Comparison of ENCODE assay signal across 28 cellular contexts in genomic region chr16:81311762-81312161, GRCh38.
"Had no signal": no experiment of that assay in that cellular context is flagged by ENCODE, and none has a peak within 500 bp of the region (broad histone marks: within the 10 kb centered on the region; RNA-seq: fewer than 3 reads in every experiment).

No MANE protein-coding gene starts in this region.

- H3K27ac Mint-ChIP-seq: activated CD4-positive, alpha-beta memory T cell treated with anti-CD3 and anti-CD28 coated beads for 36 hours; activated CD4-positive, alpha-beta T cell treated with anti-CD3 and anti-CD28 coated beads, Interleukin-2, amount 10 ng/mL, durations not matched to agents 24 days and 14 days; nephron progenitor cell; stimulated activated effector memory CD8-positive, alpha-beta T cell treated with anti-CD3 and anti-CD28 coated beads, Interleukin-12 subunit alpha, Interleukin-12 subunit beta, amount 100 ng/mL, for 72 hours had no signal

- H3K9me3 Mint-ChIP-seq: activated CD4-positive, alpha-beta memory T cell treated with anti-CD3 and anti-CD28 coated beads for 36 hours; activated CD4-positive, alpha-beta T cell treated with anti-CD3 and anti-CD28 coated beads, Interleukin-2, amount 10 ng/mL, durations not matched to agents 24 days and 14 days; activated naive CD4-positive, alpha-beta T cell treated with anti-CD3 and anti-CD28 coated beads, Interleukin-2, amount 50 U/mL, for 72 hours; nephron progenitor cell; stimulated activated effector memory CD8-positive, alpha-beta T cell treated with anti-CD3 and anti-CD28 coated beads, Interleukin-12 subunit alpha, Interleukin-12 subunit beta, amount 100 ng/mL, for 72 hours had no signal

- DNase-seq: activated CD4-positive, alpha-beta memory T cell treated with anti-CD3 and anti-CD28 coated beads for 36 hours; activated CD4-positive, alpha-beta T cell treated with anti-CD3 and anti-CD28 coated beads, Interleukin-2, amount 10 ng/mL, durations not matched to agents 24 days and 14 days; activated CD4-positive, CD25-positive, alpha-beta regulatory T cell treated with anti-CD3 and anti-CD28 coated beads, Interleukin-2, amount 50 U/mL, for 72 hours; activated CD8-positive, alpha-beta memory T cell treated with anti-CD3 and anti-CD28 coated beads, Interleukin-2, amount 50 U/mL, for 4 hours; activated gamma-delta T cell treated with Interleukin-2 at 50 U/mL for 16 hours; activated T-cell treated with anti-CD3 and anti-CD28 coated beads, Interleukin-2, amount 50 U/mL, for 1 hour; adrenal gland; aorta; body of pancreas; cerebellar nuclear complex; colonic mucosa; effector CD8-positive, alpha-beta T cell; glutamatergic neuron; islet precursor cell; left ventricle myocardium inferior; mesendoderm; nephron progenitor cell; occipital lobe; psoas muscle; sigmoid colon; small intestine; stimulated activated CD4-positive, alpha-beta T cell treated with anti-CD3 and anti-CD28 coated beads, Interleukin-4, amount 100 ng/mL, for 24 hours; T-helper 9 cell; tibial artery; upper lobe of right lung; WERI-Rb-1 had no signal

- ATAC-seq: activated naive CD4-positive, alpha-beta T cell treated with anti-CD3 and anti-CD28 coated beads, Interleukin-2, amount 50 U/mL, for 72 hours; body of pancreas; psoas muscle; stimulated activated effector memory CD8-positive, alpha-beta T cell treated with anti-CD3 and anti-CD28 coated beads, Interleukin-12 subunit alpha, Interleukin-12 subunit beta, amount 100 ng/mL, for 72 hours; upper lobe of right lung had no signal

- H3K27me3 Mint-ChIP-seq: activated CD4-positive, alpha-beta memory T cell treated with anti-CD3 and anti-CD28 coated beads for 36 hours; activated CD4-positive, alpha-beta T cell treated with anti-CD3 and anti-CD28 coated beads, Interleukin-2, amount 10 ng/mL, durations not matched to agents 24 days and 14 days had no signal

- H3K4me3 Mint-ChIP-seq: activated CD4-positive, alpha-beta memory T cell treated with anti-CD3 and anti-CD28 coated beads for 36 hours; activated CD4-positive, alpha-beta T cell treated with anti-CD3 and anti-CD28 coated beads, Interleukin-2, amount 10 ng/mL, durations not matched to agents 24 days and 14 days; nephron progenitor cell; stimulated activated effector memory CD8-positive, alpha-beta T cell treated with anti-CD3 and anti-CD28 coated beads, Interleukin-12 subunit alpha, Interleukin-12 subunit beta, amount 100 ng/mL, for 72 hours had no signal
